In genomic region chr6:27472182-27472616, GRCh38 we compare ENCODE assay signal across 8 cellular contexts. TPM values are rescaled to one million over a fixed set of nuclear protein-coding genes. Genes with fewer than 3 reads are reported as not detected.
DNase-seq lines count a peak whose midpoint lies in the region; ATAC-seq and TF ChIP-seq lines count a peak whose summit lies in the region.

No MANE protein-coding gene starts in this region.

- intact Hi-C loops in Right ventricle myocardium inferior (cut with DNase I): loop anchor here (2.0 to 10.0 kb wide), 6 partner anchors 95 to 937 kb away; partner anchors contain the start of gene HMGN4
- intact Hi-C loops in cardiac septum (cut with DNase I): loop anchor here (10.0 kb wide), 2 partner anchors 87 to 327 kb away; partner anchors contain the start of gene ZNF391
- intact Hi-C loops in lower leg skin (cut with DNase I; ENCODE audit: low total_unique reads): no loop called here

- ATAC-seq in Right ventricle myocardium inferior (no peak), HG02981 (IDR thresholded peaks at IDR 0.05; ENCODE audit: unreplicated experiment) (peak; percentile 42), WTC11 (peak; percentile 8)

- H3K36me3 Mint-ChIP-seq in WTC11: peaks cover 16% of the 10 kb centered on the region

- H3K9me3 Mint-ChIP-seq in WTC11: no peaks in the 10 kb centered on the region

- 1% methylated on average over 13 of the region's 13 CpGs for WGBS in lower leg skin, 2 donors

- peaks cover 29% of the 10 kb centered on the region for H3K4me1 Mint-ChIP-seq in WTC11

- TF ChIP-seq CTCF in WTC11 (IDR thresholded peaks at IDR 0.05) (no peak), coronary artery (IDR thresholded peaks at IDR 0.05) (no peak), lower leg skin (IDR thresholded peaks at IDR 0.05) (no peak)

- H3K4me3 ChIP-seq in coronary artery (peak overlapping the region; percentile 86), lower leg skin (ENCODE audit: low read depth, poor library complexity, severe bottlenecking) (peak overlapping the region; percentile 97)

- TF ChIP-seq POLR2A in lower leg skin (IDR thresholded peaks at IDR 0.05): no peak

- no peaks in the 10 kb centered on the region for H3K27me3 Mint-ChIP-seq in WTC11 (ENCODE audit: low read depth)

- H3K27ac ChIP-seq in coronary artery: peak overlapping the region; percentile 70 to 92

- POLR2A ChIA-PET in WTC11 (lab: Charles Lee): interaction anchor here (0.7 to 1.3 kb wide), 6 partner anchors 49 to 338 kb away, joined by 3 to 6 read pairs (median 4); partner anchors contain the start of gene ZNF391

- H3K27ac Mint-ChIP-seq in WTC11: peak overlapping the region; percentile 96

- CTCF ChIA-PET in WTC11 (lab: Charles Lee): interaction anchor here (0.8 to 2.2 kb wide), 7 partner anchors 23 to 345 kb away, joined by 3 to 10 read pairs (median 4); no protein-coding TSS in a partner anchor

- DNase-seq in Right ventricle myocardium inferior (ENCODE audit: missing footprints) (peak; percentile 64), cardiac septum (ENCODE audit: low spot score) (no peak), NCI-H2196 (lab: John Stamatoyannopoulos, UW; ENCODE audit: unreplicated experiment) (peak; percentile 74), WTC11 (ENCODE audit: low spot score) (peak; percentile 49), coronary artery (ENCODE audit: low spot score) (peak; percentile 79), lower leg skin (ENCODE audit: low spot score in 2 of 2) (peak in 1 of 2 donors; percentile 42)
- DNase-seq in stimulated activated CD4-positive, alpha-beta T cell treated with anti-CD3 and anti-CD28 coated beads, TNF-alpha, amount 100 ng/mL, for 1 hour (ENCODE audit: low read depth in 3 of 3, low spot score in 1 of 3): peak in 2 of 3 donors; percentile 13 to 19

- peak overlapping the region; percentile 88 for H3K4me3 Mint-ChIP-seq in WTC11

TF ChIP-seq in WTC11, 78 proteins besides CTCF, POLR2A, EP300 and RAD21:
- TF ChIP-seq ZNF416 (CRISPR knock-in tag; IDR thresholded peaks at IDR 0.05) (no peak), TEAD1 (CRISPR knock-in tag; IDR thresholded peaks at IDR 0.05) (0 out of 2 replicates have a peak, but pooled peaks have one; percentile 9), EMX1 (CRISPR knock-in tag; IDR thresholded peaks at IDR 0.05) (no peak), IRF2 (CRISPR knock-in tag; IDR thresholded peaks at IDR 0.05; ENCODE audit: borderline replicate concordance, low read depth) (no peak), ZNF232 (CRISPR knock-in tag; IDR thresholded peaks at IDR 0.05) (no peak; the same call in 1 of the 2 replicates), SMAD4 (CRISPR knock-in tag; IDR thresholded peaks at IDR 0.05) (no peak), CREB1 (CRISPR knock-in tag; IDR thresholded peaks at IDR 0.05) (no peak), RORB (CRISPR knock-in tag; IDR thresholded peaks at IDR 0.05) (no peak), ZBTB21 (CRISPR knock-in tag; IDR thresholded peaks at IDR 0.05; ENCODE audit: borderline replicate concordance) (peak; percentile 96), CREM (CRISPR knock-in tag; IDR thresholded peaks at IDR 0.05) (0 out of 2 replicates have a peak, but pooled peaks have one; percentile 13), ETV6 (CRISPR knock-in tag; IDR thresholded peaks at IDR 0.05) (no peak), SP1 (CRISPR knock-in tag; conservative IDR thresholded peaks at IDR 0.05) (no peak), CDX4 (CRISPR knock-in tag; IDR thresholded peaks at IDR 0.05; ENCODE audit: borderline replicate concordance) (no peak)
- TF ChIP-seq, protein P1, sequence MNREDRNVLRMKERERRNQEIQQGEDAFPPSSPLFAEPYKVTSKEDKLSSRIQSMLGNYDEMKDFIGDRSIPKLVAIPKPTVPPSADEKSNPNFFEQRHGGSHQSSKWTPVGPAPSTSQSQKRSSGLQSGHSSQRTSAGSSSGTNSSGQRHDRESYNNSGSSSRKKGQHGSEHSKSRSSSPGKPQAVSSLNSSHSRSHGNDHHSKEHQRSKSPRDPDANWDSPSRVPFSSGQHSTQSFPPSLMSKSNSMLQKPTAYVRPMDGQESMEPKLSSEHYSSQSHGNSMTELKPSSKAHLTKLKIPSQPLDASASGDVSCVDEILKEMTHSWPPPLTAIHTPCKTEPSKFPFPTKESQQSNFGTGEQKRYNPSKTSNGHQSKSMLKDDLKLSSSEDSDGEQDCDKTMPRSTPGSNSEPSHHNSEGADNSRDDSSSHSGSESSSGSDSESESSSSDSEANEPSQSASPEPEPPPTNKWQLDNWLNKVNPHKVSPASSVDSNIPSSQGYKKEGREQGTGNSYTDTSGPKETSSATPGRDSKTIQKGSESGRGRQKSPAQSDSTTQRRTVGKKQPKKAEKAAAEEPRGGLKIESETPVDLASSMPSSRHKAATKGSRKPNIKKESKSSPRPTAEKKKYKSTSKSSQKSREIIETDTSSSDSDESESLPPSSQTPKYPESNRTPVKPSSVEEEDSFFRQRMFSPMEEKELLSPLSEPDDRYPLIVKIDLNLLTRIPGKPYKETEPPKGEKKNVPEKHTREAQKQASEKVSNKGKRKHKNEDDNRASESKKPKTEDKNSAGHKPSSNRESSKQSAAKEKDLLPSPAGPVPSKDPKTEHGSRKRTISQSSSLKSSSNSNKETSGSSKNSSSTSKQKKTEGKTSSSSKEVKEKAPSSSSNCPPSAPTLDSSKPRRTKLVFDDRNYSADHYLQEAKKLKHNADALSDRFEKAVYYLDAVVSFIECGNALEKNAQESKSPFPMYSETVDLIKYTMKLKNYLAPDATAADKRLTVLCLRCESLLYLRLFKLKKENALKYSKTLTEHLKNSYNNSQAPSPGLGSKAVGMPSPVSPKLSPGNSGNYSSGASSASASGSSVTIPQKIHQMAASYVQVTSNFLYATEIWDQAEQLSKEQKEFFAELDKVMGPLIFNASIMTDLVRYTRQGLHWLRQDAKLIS (CRISPR knock-in tag; IDR thresholded peaks at IDR 0.05; ENCODE audit: borderline replicate concordance): no peak
- TF ChIP-seq, protein P2, sequence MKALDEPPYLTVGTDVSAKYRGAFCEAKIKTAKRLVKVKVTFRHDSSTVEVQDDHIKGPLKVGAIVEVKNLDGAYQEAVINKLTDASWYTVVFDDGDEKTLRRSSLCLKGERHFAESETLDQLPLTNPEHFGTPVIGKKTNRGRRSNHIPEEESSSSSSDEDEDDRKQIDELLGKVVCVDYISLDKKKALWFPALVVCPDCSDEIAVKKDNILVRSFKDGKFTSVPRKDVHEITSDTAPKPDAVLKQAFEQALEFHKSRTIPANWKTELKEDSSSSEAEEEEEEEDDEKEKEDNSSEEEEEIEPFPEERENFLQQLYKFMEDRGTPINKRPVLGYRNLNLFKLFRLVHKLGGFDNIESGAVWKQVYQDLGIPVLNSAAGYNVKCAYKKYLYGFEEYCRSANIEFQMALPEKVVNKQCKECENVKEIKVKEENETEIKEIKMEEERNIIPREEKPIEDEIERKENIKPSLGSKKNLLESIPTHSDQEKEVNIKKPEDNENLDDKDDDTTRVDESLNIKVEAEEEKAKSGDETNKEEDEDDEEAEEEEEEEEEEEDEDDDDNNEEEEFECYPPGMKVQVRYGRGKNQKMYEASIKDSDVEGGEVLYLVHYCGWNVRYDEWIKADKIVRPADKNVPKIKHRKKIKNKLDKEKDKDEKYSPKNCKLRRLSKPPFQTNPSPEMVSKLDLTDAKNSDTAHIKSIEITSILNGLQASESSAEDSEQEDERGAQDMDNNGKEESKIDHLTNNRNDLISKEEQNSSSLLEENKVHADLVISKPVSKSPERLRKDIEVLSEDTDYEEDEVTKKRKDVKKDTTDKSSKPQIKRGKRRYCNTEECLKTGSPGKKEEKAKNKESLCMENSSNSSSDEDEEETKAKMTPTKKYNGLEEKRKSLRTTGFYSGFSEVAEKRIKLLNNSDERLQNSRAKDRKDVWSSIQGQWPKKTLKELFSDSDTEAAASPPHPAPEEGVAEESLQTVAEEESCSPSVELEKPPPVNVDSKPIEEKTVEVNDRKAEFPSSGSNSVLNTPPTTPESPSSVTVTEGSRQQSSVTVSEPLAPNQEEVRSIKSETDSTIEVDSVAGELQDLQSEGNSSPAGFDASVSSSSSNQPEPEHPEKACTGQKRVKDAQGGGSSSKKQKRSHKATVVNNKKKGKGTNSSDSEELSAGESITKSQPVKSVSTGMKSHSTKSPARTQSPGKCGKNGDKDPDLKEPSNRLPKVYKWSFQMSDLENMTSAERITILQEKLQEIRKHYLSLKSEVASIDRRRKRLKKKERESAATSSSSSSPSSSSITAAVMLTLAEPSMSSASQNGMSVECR (CRISPR knock-in tag; IDR thresholded peaks at IDR 0.05; ENCODE audit: borderline replicate concordance): no peak

RNA-seq across cellular contexts. Expression of gene ZNF184, which starts 0.7 kb away (rescaled TPM):
- total RNA-seq in Right ventricle myocardium inferior (4.2 TPM), cardiac septum (4.2 TPM), WTC11 (2021) (6.7 to 7.1 TPM (median 7.0 TPM) in 3 replicates), lower leg skin (10 to 100 TPM in 3 of 4 donors, 1 to 10 TPM in 1; 9.5 to 14.0 (median 12.3) TPM)
